ENCODE assay signal across 1 cellular context in the genomic region with DNA sequence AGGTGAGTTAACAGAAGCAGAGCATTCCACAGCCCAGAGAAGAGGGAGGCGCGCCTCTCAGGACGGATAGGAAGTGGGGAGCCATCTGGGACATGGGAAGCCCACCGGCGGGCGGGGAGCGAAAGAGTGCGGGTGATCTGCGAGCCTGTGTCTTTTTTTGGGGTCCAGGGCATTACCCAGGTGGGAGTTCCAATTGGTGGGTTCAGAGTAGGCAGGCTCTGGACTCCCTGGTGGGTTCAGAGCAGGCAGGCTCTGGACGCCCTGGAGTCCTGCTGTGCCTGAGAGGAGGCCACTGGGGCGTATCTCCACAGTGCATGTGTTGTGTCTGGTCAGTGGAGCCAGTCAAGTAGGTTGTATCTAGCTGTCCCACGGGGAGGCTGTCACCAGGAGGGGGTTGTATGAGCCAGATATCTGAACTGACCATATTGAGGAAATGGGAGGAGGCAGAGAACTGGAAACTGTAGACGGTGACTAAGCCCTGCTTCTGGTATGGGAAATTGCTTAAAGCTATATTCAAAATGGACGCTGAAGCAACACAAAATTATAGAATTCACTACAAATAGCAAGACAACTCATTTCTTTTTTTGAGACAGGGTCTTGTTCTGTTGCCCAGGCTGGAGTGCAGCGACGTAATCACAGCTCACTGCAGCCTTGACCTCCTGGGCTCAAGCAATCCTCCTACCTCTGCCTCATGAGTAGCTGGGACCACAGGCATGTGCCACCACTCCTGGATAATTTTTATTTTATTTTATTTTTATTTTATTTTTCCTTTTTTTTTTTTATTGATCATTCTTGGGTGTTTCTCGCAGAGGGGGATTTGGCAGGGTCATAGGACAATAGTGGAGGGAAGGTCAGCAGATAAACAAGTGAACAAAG.
TF ChIP-seq lines count a peak whose summit lies in the region.

No MANE protein-coding gene starts in this region.

TF ChIP-seq in IMR-90, 13 proteins besides CTCF, POLR2A, EP300 and RAD21 (continued from another document):
- TF ChIP-seq, protein P1, sequence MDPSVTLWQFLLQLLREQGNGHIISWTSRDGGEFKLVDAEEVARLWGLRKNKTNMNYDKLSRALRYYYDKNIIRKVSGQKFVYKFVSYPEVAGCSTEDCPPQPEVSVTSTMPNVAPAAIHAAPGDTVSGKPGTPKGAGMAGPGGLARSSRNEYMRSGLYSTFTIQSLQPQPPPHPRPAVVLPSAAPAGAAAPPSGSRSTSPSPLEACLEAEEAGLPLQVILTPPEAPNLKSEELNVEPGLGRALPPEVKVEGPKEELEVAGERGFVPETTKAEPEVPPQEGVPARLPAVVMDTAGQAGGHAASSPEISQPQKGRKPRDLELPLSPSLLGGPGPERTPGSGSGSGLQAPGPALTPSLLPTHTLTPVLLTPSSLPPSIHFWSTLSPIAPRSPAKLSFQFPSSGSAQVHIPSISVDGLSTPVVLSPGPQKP (IDR thresholded peaks at IDR 0.05; ENCODE audit: borderline replicate concordance, low read depth, low read length), result no peak
